20 cellular contexts compared by ENCODE assay signal in genomic region chr1:87231703-87232363, GRCh38.
"Had no signal": no experiment of that assay in that cellular context is flagged by ENCODE, and none has a peak within 500 bp of the region (broad histone marks: within the 10 kb centered on the region; RNA-seq: fewer than 3 reads in every experiment).

No MANE protein-coding gene starts in this region.

- H3K9me3 Mint-ChIP-seq: activated naive CD4-positive, alpha-beta T cell treated with anti-CD3 and anti-CD28 coated beads for 36 hours; activated T-helper 2 cell treated with anti-CD3 and anti-CD28 coated beads, Interferon-gamma antibody, Interleukin-2, Interleukin-4, amounts not matched to agents 10 μg/mL and 5 μg/mL and 100 μg/mL, durations not matched to agents 14 hours and 24 hours and 36 hours; effector memory CD8-positive, alpha-beta T cell; immature natural killer cell; neural crest cell; type B pancreatic cell had no signal

- H3K4me3 Mint-ChIP-seq: activated naive CD4-positive, alpha-beta T cell treated with anti-CD3 and anti-CD28 coated beads for 36 hours; effector memory CD8-positive, alpha-beta T cell; immature natural killer cell; neural crest cell; type B pancreatic cell had no signal

- FAIRE-seq: bronchial epithelial cell had no signal

- H3K27ac ChIP-seq: ascending aorta, prostate gland, suprapubic skin had no signal

- H3K4me3 ChIP-seq: ascending aorta, prostate gland, skin epidermis, suprapubic skin had no signal

- H3K36me3 Mint-ChIP-seq: immature natural killer cell, type B pancreatic cell had no signal

- H3K27ac Mint-ChIP-seq: activated naive CD4-positive, alpha-beta T cell treated with anti-CD3 and anti-CD28 coated beads for 36 hours; activated T-helper 2 cell treated with anti-CD3 and anti-CD28 coated beads, Interferon-gamma antibody, Interleukin-2, Interleukin-4, amounts not matched to agents 10 μg/mL and 5 μg/mL and 100 μg/mL, durations not matched to agents 14 hours and 24 hours and 36 hours; effector memory CD8-positive, alpha-beta T cell; immature natural killer cell; type B pancreatic cell had no signal

- H3K9me3 ChIP-seq: ascending aorta, prostate gland, suprapubic skin had no signal

- DNase-seq: activated CD4-positive, CD25-positive, alpha-beta regulatory T cell treated with anti-CD3 and anti-CD28 coated beads, Interleukin-2, amount 50 U/mL, for 72 hours; activated naive CD4-positive, alpha-beta T cell treated with anti-CD3 and anti-CD28 coated beads for 36 hours; dermis blood vessel endothelial cell; effector memory CD8-positive, alpha-beta T cell; foreskin melanocyte; head of caudate nucleus; immature natural killer cell; right cardiac atrium; stimulated activated CD4-positive, alpha-beta T cell treated with anti-CD3 and anti-CD28 coated beads, Interleukin-15, amount 100 ng/mL, for 24 hours; stimulated activated CD4-positive, alpha-beta T cell treated with anti-CD3 and anti-CD28 coated beads, Interleukin-4, amount 100 ng/mL, for 1 hour; stimulated activated naive CD4-positive, alpha-beta T cell treated with Interleukin-2 at 50 U/mL for 16 hours; T1000 had no signal

- H3K4me1 ChIP-seq: ascending aorta, prostate gland had no signal

- H3K4me1 Mint-ChIP-seq: immature natural killer cell had no signal

- H3K27me3 ChIP-seq: ascending aorta, suprapubic skin had no signal

- ATAC-seq: effector memory CD8-positive, alpha-beta T cell; right cardiac atrium had no signal

- H3K36me3 ChIP-seq: ascending aorta, prostate gland, suprapubic skin had no signal

- H3K27me3 Mint-ChIP-seq: type B pancreatic cell had no signal
